In the genomic region with DNA sequence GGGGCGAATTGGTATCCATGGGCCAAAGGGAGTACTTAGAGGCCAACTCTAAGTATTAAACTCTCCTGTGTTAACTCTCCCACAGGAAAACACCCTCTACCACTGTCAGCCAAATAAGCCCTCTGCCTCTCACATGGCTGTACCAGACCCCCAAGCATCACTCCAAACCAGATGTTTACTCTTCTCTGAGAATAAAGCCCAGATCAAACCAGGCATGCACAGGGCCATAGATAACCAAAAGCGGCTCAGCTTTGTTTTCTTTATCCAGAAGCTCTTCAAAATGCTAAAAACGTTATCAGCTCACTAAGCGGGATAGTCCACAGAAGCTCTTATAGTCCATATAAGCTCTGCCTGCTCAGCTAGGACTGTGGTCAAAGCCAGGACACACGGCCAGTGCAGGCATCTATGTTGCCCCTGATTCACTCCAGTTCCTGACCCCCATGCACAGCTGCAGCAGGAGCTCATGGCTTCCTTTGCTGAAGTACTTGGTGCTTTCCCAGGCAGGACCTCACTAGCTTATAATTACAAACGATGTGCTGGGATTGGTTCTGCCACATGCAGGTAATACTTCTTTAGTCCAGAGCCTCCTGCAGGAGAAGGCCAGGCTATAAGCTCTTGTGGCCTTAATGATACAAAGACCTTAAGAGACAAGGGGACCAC, we compare ENCODE assay signal across 13 cellular contexts. TPM values are rescaled to one million over a fixed set of nuclear protein-coding genes. Genes with fewer than 3 reads are reported as not detected.
A peak's percentile ranks its signal among the peaks of the same experiment; 100 is the strongest.
DNase-seq lines count a peak whose midpoint lies in the region; ATAC-seq, FAIRE-seq and TF ChIP-seq lines count a peak whose summit lies in the region.
"Had no signal": no experiment of that assay in that cellular context is flagged by ENCODE, and none has a peak within 500 bp of the region (broad histone marks: within the 10 kb centered on the region; RNA-seq: fewer than 3 reads in every experiment).

No MANE protein-coding gene starts in this region.

- H4K8ac ChIP-seq in IMR-90 (ENCODE audit: low read depth in 2 of 2, low read length in 2 of 2) = peak overlapping the region; percentile 37 to 55; a peak in 2 of 4 replicates

- no peak overlapping the region for H3K4me3 ChIP-seq in CD8-positive, alpha-beta T cell (ENCODE audit: low read depth, low read length)
- H3K4me3 ChIP-seq in IMR-90 (ENCODE audit: insufficient read depth, low read depth, low read length) = no peak overlapping the region
- H3K4me3 ChIP-seq in endodermal cell (ENCODE audit: low read length) = no peak overlapping the region
- no peak overlapping the region for H3K4me3 ChIP-seq in rectal smooth muscle tissue (ENCODE audit: low read length)

- peak overlapping the region; percentile 96 for H3K14ac ChIP-seq in IMR-90 (replicated peaks; ENCODE audit: low read depth, low read length)

- no peak overlapping the region for H3K18ac ChIP-seq in IMR-90 (ENCODE audit: low read depth, low read length)

- H3K27ac Mint-ChIP-seq in CD8-positive, alpha-beta T cell = peak overlapping the region; percentile 77
- peak overlapping the region; percentile 91 for H3K27ac Mint-ChIP-seq in endodermal cell
- H3K27ac Mint-ChIP-seq: CD14-positive monocyte; dendritic cell treated with granulocyte-macrophage colony-stimulating factor and Interleukin-4, amounts not matched to agents 40 ng/mL and 50 ng/mL, for 4 days had no signal

- DNase-seq in CD8-positive, alpha-beta T cell = no peak
- DNase-seq in IMR-90 (peak; percentile 43), endodermal cell (no peak), urothelium cell line (ENCODE audit: low spot score) (no peak), nucleus accumbens (lab: John Stamatoyannopoulos, UW) (no peak)
- DNase-seq: activated CD4-positive, alpha-beta T cell treated with anti-CD3 and anti-CD28 coated beads, Interleukin-2, amount 50 U/mL, for 48 hours; GDM1; NCI-H345 had no signal

- peak overlapping the region; percentile 87 for H2BK120ac ChIP-seq in IMR-90 (ENCODE audit: low read depth, low read length)

- H3K9me1 ChIP-seq in IMR-90 (ENCODE audit: insufficient read depth, low read length) = peaks cover 13% of the 10 kb centered on the region

- WGBS in IMR-90 (ENCODE audit: extremely low coverage in 2 of 2, insufficient read length in 1 of 2), 2 experiments = 44% methylated on average over 4 of the region's 6 CpGs; no CpG with 5 or more reads in 1 of the 2 experiments
- WGBS in endodermal cell (ENCODE audit: insufficient coverage in 1 of 2, insufficient read length in 1 of 2), 2 experiments = 72 to 75% methylated on average over 6 of the region's 6 CpGs

- no peaks in the 10 kb centered on the region for H3K9me3 ChIP-seq in CD8-positive, alpha-beta T cell (ENCODE audit: low read length)
- H3K9me3 ChIP-seq in IMR-90 (ENCODE audit: control insufficient read depth, insufficient read depth, low read length) = no peaks in the 10 kb centered on the region
- no peaks in the 10 kb centered on the region for H3K9me3 ChIP-seq in endodermal cell (ENCODE audit: control insufficient read depth, low read length)

- in situ Hi-C loops in IMR-90 (cut with MboI; ENCODE audit: low sequenced_read_pairs) = no loop called here

- H3K9ac ChIP-seq in IMR-90 (ENCODE audit: low read depth, low read length) = no peak overlapping the region
- no peak overlapping the region for H3K9ac ChIP-seq in endodermal cell (ENCODE audit: extremely low read depth, low read length, poor library complexity, severe bottlenecking)
- H3K9ac ChIP-seq in rectal smooth muscle tissue (ENCODE audit: low read length) = no peak overlapping the region

- H4K91ac ChIP-seq in IMR-90 (ENCODE audit: insufficient read depth, low read depth, low read length) = peak overlapping the region; percentile 74; the same call in 1 of the 2 replicates

- no peaks in the 10 kb centered on the region for H3K79me1 ChIP-seq in IMR-90 (ENCODE audit: low read depth in 1 of 2, low read length in 2 of 2)

- H4K5ac ChIP-seq in IMR-90 (ENCODE audit: low read depth, low read length) = no peak overlapping the region; the same call in 1 of the 2 replicates

- CTCF ChIA-PET in CD8-positive, alpha-beta T cell (lab: Charles Lee) = interaction anchor here (0.7 to 3.4 kb wide), 3 partner anchors 33 to 60 kb away, joined by 3 to 11 read pairs (median 4); a partner anchor contains a TSS
- CTCF ChIA-PET in IMR-90 (lab: Yijun Ruan, JAX) = no interaction called here

- peak overlapping the region; percentile 80 for H2AFZ ChIP-seq in IMR-90 (replicated peaks; ENCODE audit: low read length, poor library complexity)

- H3K4me2 ChIP-seq in IMR-90 (ENCODE audit: low read depth, low read length) = no peak overlapping the region; the same call in 1 of the 2 replicates

- no peaks in the 10 kb centered on the region for H3K27me3 ChIP-seq in CD8-positive, alpha-beta T cell (ENCODE audit: insufficient read depth, low read length)
- H3K27me3 ChIP-seq in IMR-90 (ENCODE audit: control insufficient read depth, insufficient read depth, low read length) (no peaks in the 10 kb centered on the region; the same call in 1 of the 2 replicates), endodermal cell (ENCODE audit: control insufficient read depth, insufficient read depth, low read length, poor library complexity, severe bottlenecking) (no peaks in the 10 kb centered on the region), rectal smooth muscle tissue (ENCODE audit: control insufficient read depth, insufficient read depth, low read length) (no peaks in the 10 kb centered on the region)

- no peak overlapping the region for H2BK5ac ChIP-seq in IMR-90 (ENCODE audit: low read depth, low read length, poor library complexity, severe bottlenecking)

- POLR2A ChIA-PET in CD8-positive, alpha-beta T cell (lab: Charles Lee) = interaction anchor here (0.8 to 1.3 kb wide), 3 partner anchors 13 to 23 kb away, joined by 3 to 5 read pairs (median 4); no protein-coding TSS in a partner anchor
- POLR2A ChIA-PET in IMR-90 (lab: Charles Lee; ENCODE audit: unreplicated experiment) = no interaction called here

- 0 out of 3 replicates have a peak overlapping the region, but pooled peaks have one; percentile 26 for H2BK15ac ChIP-seq in IMR-90 (ENCODE audit: low read depth, low read length)

- H4K20me1 ChIP-seq in IMR-90 (ENCODE audit: insufficient read depth, low read length) = no peaks in the 10 kb centered on the region

- no peak for ATAC-seq in CD8-positive, alpha-beta T cell
- ATAC-seq in IMR-90 (ENCODE audit: low read depth) (no peak), HG02642 (IDR thresholded peaks at IDR 0.05; ENCODE audit: poor library complexity, unreplicated experiment) (no peak), HG02759 (IDR thresholded peaks at IDR 0.05; ENCODE audit: unreplicated experiment) (no peak)

- no peak overlapping the region for H3K27ac ChIP-seq in CD8-positive, alpha-beta T cell (ENCODE audit: low read depth, low read length)
- no peak overlapping the region for H3K27ac ChIP-seq in IMR-90 (ENCODE audit: insufficient read depth, low read length)
- no peak overlapping the region for H3K27ac ChIP-seq in endodermal cell (ENCODE audit: low read depth, low read length)
- peak overlapping the region; percentile 65 for H3K27ac ChIP-seq in rectal smooth muscle tissue (ENCODE audit: low read depth, low read length)

- no peak overlapping the region for H3K56ac ChIP-seq in IMR-90 (ENCODE audit: extremely low read depth, insufficient read depth, low read length)

- H2AK9ac ChIP-seq in IMR-90 (replicated peaks; ENCODE audit: low read depth, low read length, poor library complexity) = peak overlapping the region; percentile 11

- no peak for FAIRE-seq in urothelium cell line (lab: Jason Lieb, UNC)

- peak overlapping the region; percentile 89 for H3K4ac ChIP-seq in IMR-90 (ENCODE audit: low read depth, low read length)

- H3K27me3 Mint-ChIP-seq in CD8-positive, alpha-beta T cell (ENCODE audit: low read depth) = no peaks in the 10 kb centered on the region
- H3K27me3 Mint-ChIP-seq in endodermal cell (ENCODE audit: insufficient read depth) = no peaks in the 10 kb centered on the region

- no peak for TF ChIP-seq POLR2A in IMR-90 (IDR thresholded peaks at IDR 0.05; ENCODE audit: low read depth, low read length)

- BruUV-seq in IMR-90 (replicated peaks; lab: Mats Ljungman, UMichigan) = no TSS peak

- TF ChIP-seq CTCF in CD8-positive, alpha-beta T cell (IDR thresholded peaks at IDR 0.05) = no peak
- TF ChIP-seq CTCF in IMR-90 (conservative IDR thresholded peaks at IDR 0.05; ENCODE audit: low read depth, low read length) (no peak), endodermal cell (conservative IDR thresholded peaks at IDR 0.05) (no peak)

- no peaks in the 10 kb centered on the region for H3K9me3 Mint-ChIP-seq in CD8-positive, alpha-beta T cell
- no peaks in the 10 kb centered on the region for H3K9me3 Mint-ChIP-seq in endodermal cell
- H3K9me3 Mint-ChIP-seq: dendritic cell treated with granulocyte-macrophage colony-stimulating factor and Interleukin-4, amounts not matched to agents 40 ng/mL and 50 ng/mL, for 4 days had no signal

- H3K4me1 Mint-ChIP-seq in CD8-positive, alpha-beta T cell (ENCODE audit: low read depth) = peaks cover 44% of the 10 kb centered on the region
- peaks cover 53% of the 10 kb centered on the region for H3K4me1 Mint-ChIP-seq in endodermal cell

- H3K23ac ChIP-seq in IMR-90 (ENCODE audit: low read depth, low read length) = no peak overlapping the region

- H2AK5ac ChIP-seq in IMR-90 (ENCODE audit: low read depth, low read length) = peak overlapping the region; percentile 71

- intact Hi-C loops in CD8-positive, alpha-beta T cell (cut with DNase I, micrococcal nuclease) = no loop called here
- intact Hi-C loops in IMR-90 (cut with micrococcal nuclease) = no loop called here

- dilution Hi-C loops in IMR-90 (cut with HindIII; ENCODE audit: low sequenced_read_pairs, unreplicated experiment) = no loop called here

- no peaks in the 10 kb centered on the region for H3K36me3 Mint-ChIP-seq in CD8-positive, alpha-beta T cell
- no peaks in the 10 kb centered on the region for H3K36me3 Mint-ChIP-seq in endodermal cell (ENCODE audit: low read depth)

- TF ChIP-seq RAD21 in IMR-90 (IDR thresholded peaks at IDR 0.05; ENCODE audit: low read length) = no peak

- peak overlapping the region; percentile 44 for H3K4me3 Mint-ChIP-seq in CD8-positive, alpha-beta T cell
- peak overlapping the region; percentile 5 for H3K4me3 Mint-ChIP-seq in endodermal cell
- H3K4me3 Mint-ChIP-seq: dendritic cell treated with granulocyte-macrophage colony-stimulating factor and Interleukin-4, amounts not matched to agents 40 ng/mL and 50 ng/mL, for 4 days had no signal

- no peaks in the 10 kb centered on the region for H3K36me3 ChIP-seq in CD8-positive, alpha-beta T cell (ENCODE audit: insufficient read depth, low read length)
- H3K36me3 ChIP-seq in IMR-90 (ENCODE audit: control insufficient read depth, insufficient read depth, low read length) (no peaks in the 10 kb centered on the region), endodermal cell (ENCODE audit: control insufficient read depth, insufficient read depth, low read length) (no peaks in the 10 kb centered on the region), rectal smooth muscle tissue (ENCODE audit: control insufficient read depth, insufficient read depth, low read length) (no peaks in the 10 kb centered on the region)

- H3K4me1 ChIP-seq in CD8-positive, alpha-beta T cell (ENCODE audit: insufficient read depth, low read length) = peaks cover 32% of the 10 kb centered on the region
- H3K4me1 ChIP-seq in IMR-90 (ENCODE audit: control insufficient read depth, insufficient read depth, low read length) = peaks cover 14% of the 10 kb centered on the region
- peaks cover 12% of the 10 kb centered on the region for H3K4me1 ChIP-seq in endodermal cell (ENCODE audit: control insufficient read depth, insufficient read depth, low read length)
- peaks cover 44% of the 10 kb centered on the region for H3K4me1 ChIP-seq in rectal smooth muscle tissue (ENCODE audit: control insufficient read depth, insufficient read depth, low read length)

- peak overlapping the region; percentile 50; the same call in 1 of the 2 replicates for H2BK20ac ChIP-seq in IMR-90 (ENCODE audit: low read depth, low read length)

RNA-seq across cellular contexts. Expression of a gene that starts 21.0 kb away (rescaled TPM):
- total RNA-seq in CD8-positive, alpha-beta T cell = 10 to 100 TPM; 40.0 to 45.7 TPM
- total RNA-seq in IMR-90 (2012; rRNA removed) (13.3 and 15.8 TPM in 2 replicates), endodermal cell (10 to 100 TPM; 82.5 to 92.1 TPM)
- polyA plus RNA-seq in IMR-90 (2012; rRNA removed) = 24.3 and 25.5 TPM in 2 replicates
- polyA plus RNA-seq in IMR-90 (2012; cell fraction: cytosol; rRNA removed) = 15.1 and 22.2 TPM in 2 replicates
- polyA plus RNA-seq in IMR-90 (2012; cell fraction: nucleus; rRNA removed; ENCODE audit: low replicate concordance) = 38.1 and 86.4 TPM in 2 replicates
- 76.4 TPM for polyA plus RNA-seq in endodermal cell (2013, experiment 1 of 2)
- 67.9 TPM for polyA plus RNA-seq in endodermal cell (2013, experiment 2 of 2)

RNA-seq across cellular contexts. Expression of a gene that starts 33.0 kb away (rescaled TPM):
- 10 to 100 TPM; 13.9 to 16.4 TPM for total RNA-seq in CD8-positive, alpha-beta T cell
- total RNA-seq in IMR-90 (2012; rRNA removed) (12.5 and 13.6 TPM in 2 replicates), endodermal cell (10 to 100 TPM; 14.6 to 16.7 TPM)
- 15.9 and 17.0 TPM in 2 replicates for polyA plus RNA-seq in IMR-90 (2012; rRNA removed)
- polyA plus RNA-seq in IMR-90 (2012; cell fraction: cytosol; rRNA removed) = 13.1 and 24.9 TPM in 2 replicates
- polyA plus RNA-seq in IMR-90 (2012; cell fraction: nucleus; rRNA removed; ENCODE audit: low replicate concordance) = 13.0 and 25.7 TPM in 2 replicates
- 13.0 TPM for polyA plus RNA-seq in endodermal cell (2013, experiment 1 of 2)
- polyA plus RNA-seq in endodermal cell (2013, experiment 2 of 2) = 14.1 TPM

RNA-seq across cellular contexts. Expression of a gene that starts 47.0 kb away (rescaled TPM):
- 1 to 10 TPM; 5.7 to 6.5 TPM for total RNA-seq in CD8-positive, alpha-beta T cell
- 0.54 and 0.83 TPM in 2 replicates for total RNA-seq in IMR-90 (2012; rRNA removed)
- 1.5 and 1.6 TPM in 2 replicates for polyA plus RNA-seq in IMR-90 (2012; rRNA removed)
- 0.19 and 0.77 TPM in 2 replicates for polyA plus RNA-seq in IMR-90 (2012; cell fraction: cytosol; rRNA removed)
- polyA plus RNA-seq in IMR-90 (2012; cell fraction: nucleus; rRNA removed; ENCODE audit: low replicate concordance) = 9.2 and 17.0 TPM in 2 replicates
- total RNA-seq in endodermal cell = 1 to 10 TPM; 2.6 to 3.6 TPM
- polyA plus RNA-seq in endodermal cell (2013, experiment 1 of 2) = 3.5 TPM
- polyA plus RNA-seq in endodermal cell (2013, experiment 2 of 2) = 2.6 TPM
- polyA plus RNA-seq: CD14-positive monocyte had no signal
